ENCODE assay signal across 22 cellular contexts in the genomic region with DNA sequence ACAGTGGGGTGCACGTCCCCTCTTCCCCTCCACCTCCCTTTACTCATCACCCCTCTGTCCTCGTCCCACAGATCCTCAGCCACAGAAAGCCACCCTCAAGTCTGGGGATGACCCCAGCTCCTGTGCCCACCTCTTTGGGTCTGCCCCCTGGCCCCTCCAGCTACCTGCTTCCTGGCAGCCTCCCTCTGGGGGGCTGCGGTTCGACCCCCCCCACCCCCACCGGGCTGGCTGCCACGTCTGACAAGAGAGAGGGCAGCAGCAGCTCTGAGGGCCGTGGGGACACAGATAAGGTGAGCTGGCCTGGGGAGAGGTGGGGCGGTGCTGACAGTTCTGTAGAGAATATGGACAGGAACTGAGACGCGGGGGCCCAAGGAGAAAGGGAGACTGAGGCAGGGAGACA.
"Had no signal": no experiment of that assay in that cellular context is flagged by ENCODE, and none has a peak within 500 bp of the region (broad histone marks: within the 10 kb centered on the region; RNA-seq: fewer than 3 reads in every experiment).

No MANE protein-coding gene starts in this region.

- H3K9me3 ChIP-seq: colonic mucosa, prostate gland, right atrium auricular region, stomach, thyroid gland had no signal

- H3K27me3 Mint-ChIP-seq: central memory CD8-positive, alpha-beta T cell; effector memory CD8-positive, alpha-beta T cell; naive thymus-derived CD4-positive, alpha-beta T cell had no signal

- H3K4me1 ChIP-seq: colonic mucosa, prostate gland, right atrium auricular region, stomach, thyroid gland had no signal

- H3K9me3 Mint-ChIP-seq: central memory CD8-positive, alpha-beta T cell; effector memory CD8-positive, alpha-beta T cell; naive thymus-derived CD4-positive, alpha-beta T cell; neural crest cell had no signal

- H3K4me1 Mint-ChIP-seq: central memory CD8-positive, alpha-beta T cell; neural crest cell had no signal

- DNase-seq: colonic mucosa; dermis blood vessel endothelial cell; effector memory CD8-positive, alpha-beta T cell; head of caudate nucleus; kidney; mesendoderm; midbrain; naive thymus-derived CD4-positive, alpha-beta T cell; nucleus accumbens; stimulated activated CD4-positive, alpha-beta T cell treated with anti-CD3 and anti-CD28 coated beads, Interleukin-2, amount 100 ng/mL, for 24 hours; stimulated activated CD4-positive, alpha-beta T cell treated with anti-CD3 and anti-CD28 coated beads, Interleukin-4, amount 100 ng/mL, for 24 hours; stimulated activated naive CD4-positive, alpha-beta T cell treated with Interleukin-2 at 50 U/mL for 16 hours; stomach; thyroid gland; trophoblast cell had no signal

- H3K4me3 ChIP-seq: colonic mucosa, prostate gland, right atrium auricular region, smooth muscle cell, stomach, thyroid gland had no signal

- ATAC-seq: effector memory CD8-positive, alpha-beta T cell; left lobe of liver; naive thymus-derived CD4-positive, alpha-beta T cell; sciatic nerve had no signal

- H3K4me3 Mint-ChIP-seq: central memory CD8-positive, alpha-beta T cell; effector memory CD8-positive, alpha-beta T cell; naive thymus-derived CD4-positive, alpha-beta T cell; neural crest cell had no signal

- H3K27me3 ChIP-seq: colonic mucosa, right atrium auricular region, stomach, thyroid gland had no signal

- H3K27ac ChIP-seq: colonic mucosa, prostate gland, right atrium auricular region, stomach, thyroid gland had no signal
